Comparison of ENCODE assay signal across 25 cellular contexts in genomic region chr14:49546766-49547165, GRCh38.
"Had no signal": no experiment of that assay in that cellular context is flagged by ENCODE, and none has a peak within 500 bp of the region (broad histone marks: within the 10 kb centered on the region; RNA-seq: fewer than 3 reads in every experiment).

No MANE protein-coding gene starts in this region.

- H3K9me3 ChIP-seq: body of pancreas had no signal

- H3K27ac ChIP-seq: body of pancreas, KMS-11, PC-9, SK-N-MC, VCaP had no signal

- DNase-seq: activated CD4-positive, alpha-beta memory T cell treated with anti-CD3 and anti-CD28 coated beads, Interleukin-2, amount 10 ng/mL, durations not matched to agents 7 days and 5 days; activated CD4-positive, alpha-beta T cell treated with anti-CD3 and anti-CD28 coated beads for 36 hours; activated CD4-positive, alpha-beta T cell treated with anti-CD3 and anti-CD28 coated beads, Interleukin-2, amount 50 U/mL, for 1 hour; activated CD4-positive, CD25-positive, alpha-beta regulatory T cell; activated gamma-delta T cell treated with Interleukin-2 at 50 U/mL for 16 hours; activated naive CD4-positive, alpha-beta T cell treated with anti-CD3 and anti-CD28 coated beads, Interleukin-2, amount 10 ng/mL, durations not matched to agents 7 days and 5 days; activated naive CD8-positive, alpha-beta T cell treated with anti-CD3 and anti-CD28 coated beads for 36 hours; activated T-cell treated with anti-CD3 and anti-CD28 coated beads for 4 hours; activated T-cell treated with anti-CD3 and anti-CD28 coated beads, Interleukin-2, amount 50 U/mL, for 72 hours; anterior cingulate cortex; body of pancreas; central memory CD4-positive, alpha-beta T cell; NCI-H1048; NCI-H1417; NCI-H1930; NCI-H2171; NCI-H226; NCI-H526; NCI-H82; PC-9; SIG-M5; T-helper 1 cell had no signal

- ATAC-seq: activated CD4-positive, alpha-beta T cell treated with anti-CD3 and anti-CD28 coated beads for 36 hours; activated T-cell treated with anti-CD3 and anti-CD28 coated beads, Interleukin-2, amount 50 U/mL, for 72 hours; body of pancreas had no signal

- H3K27me3 ChIP-seq: body of pancreas had no signal

- H3K4me3 ChIP-seq: body of pancreas, PC-9, SK-N-MC had no signal
